ENCODE assay signal across 1 cellular context in the genomic region with DNA sequence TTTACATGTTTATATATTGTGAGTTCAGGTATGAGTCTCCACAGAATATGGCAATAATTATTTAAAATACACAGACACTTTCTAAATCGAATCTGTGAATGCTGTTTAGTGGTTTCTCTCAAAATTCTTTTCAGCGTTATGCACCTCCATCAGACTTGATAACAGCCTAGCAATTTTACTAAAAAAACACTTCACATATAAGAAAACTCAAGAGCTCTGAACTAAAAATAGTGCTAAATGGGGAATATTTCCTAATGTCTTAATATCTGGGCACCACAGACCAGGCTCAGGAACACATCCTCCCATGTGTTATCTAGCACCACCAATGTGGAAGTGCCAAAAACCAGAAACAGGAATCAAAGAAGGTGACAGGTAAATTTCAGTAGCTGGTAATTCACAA.
TF ChIP-seq lines count a peak whose summit lies in the region.

No MANE protein-coding gene starts in this region.

TF ChIP-seq in GM23338, 12 proteins besides CTCF, POLR2A, EP300 and RAD21 (continued from another document):
- TF ChIP-seq, protein P1, sequence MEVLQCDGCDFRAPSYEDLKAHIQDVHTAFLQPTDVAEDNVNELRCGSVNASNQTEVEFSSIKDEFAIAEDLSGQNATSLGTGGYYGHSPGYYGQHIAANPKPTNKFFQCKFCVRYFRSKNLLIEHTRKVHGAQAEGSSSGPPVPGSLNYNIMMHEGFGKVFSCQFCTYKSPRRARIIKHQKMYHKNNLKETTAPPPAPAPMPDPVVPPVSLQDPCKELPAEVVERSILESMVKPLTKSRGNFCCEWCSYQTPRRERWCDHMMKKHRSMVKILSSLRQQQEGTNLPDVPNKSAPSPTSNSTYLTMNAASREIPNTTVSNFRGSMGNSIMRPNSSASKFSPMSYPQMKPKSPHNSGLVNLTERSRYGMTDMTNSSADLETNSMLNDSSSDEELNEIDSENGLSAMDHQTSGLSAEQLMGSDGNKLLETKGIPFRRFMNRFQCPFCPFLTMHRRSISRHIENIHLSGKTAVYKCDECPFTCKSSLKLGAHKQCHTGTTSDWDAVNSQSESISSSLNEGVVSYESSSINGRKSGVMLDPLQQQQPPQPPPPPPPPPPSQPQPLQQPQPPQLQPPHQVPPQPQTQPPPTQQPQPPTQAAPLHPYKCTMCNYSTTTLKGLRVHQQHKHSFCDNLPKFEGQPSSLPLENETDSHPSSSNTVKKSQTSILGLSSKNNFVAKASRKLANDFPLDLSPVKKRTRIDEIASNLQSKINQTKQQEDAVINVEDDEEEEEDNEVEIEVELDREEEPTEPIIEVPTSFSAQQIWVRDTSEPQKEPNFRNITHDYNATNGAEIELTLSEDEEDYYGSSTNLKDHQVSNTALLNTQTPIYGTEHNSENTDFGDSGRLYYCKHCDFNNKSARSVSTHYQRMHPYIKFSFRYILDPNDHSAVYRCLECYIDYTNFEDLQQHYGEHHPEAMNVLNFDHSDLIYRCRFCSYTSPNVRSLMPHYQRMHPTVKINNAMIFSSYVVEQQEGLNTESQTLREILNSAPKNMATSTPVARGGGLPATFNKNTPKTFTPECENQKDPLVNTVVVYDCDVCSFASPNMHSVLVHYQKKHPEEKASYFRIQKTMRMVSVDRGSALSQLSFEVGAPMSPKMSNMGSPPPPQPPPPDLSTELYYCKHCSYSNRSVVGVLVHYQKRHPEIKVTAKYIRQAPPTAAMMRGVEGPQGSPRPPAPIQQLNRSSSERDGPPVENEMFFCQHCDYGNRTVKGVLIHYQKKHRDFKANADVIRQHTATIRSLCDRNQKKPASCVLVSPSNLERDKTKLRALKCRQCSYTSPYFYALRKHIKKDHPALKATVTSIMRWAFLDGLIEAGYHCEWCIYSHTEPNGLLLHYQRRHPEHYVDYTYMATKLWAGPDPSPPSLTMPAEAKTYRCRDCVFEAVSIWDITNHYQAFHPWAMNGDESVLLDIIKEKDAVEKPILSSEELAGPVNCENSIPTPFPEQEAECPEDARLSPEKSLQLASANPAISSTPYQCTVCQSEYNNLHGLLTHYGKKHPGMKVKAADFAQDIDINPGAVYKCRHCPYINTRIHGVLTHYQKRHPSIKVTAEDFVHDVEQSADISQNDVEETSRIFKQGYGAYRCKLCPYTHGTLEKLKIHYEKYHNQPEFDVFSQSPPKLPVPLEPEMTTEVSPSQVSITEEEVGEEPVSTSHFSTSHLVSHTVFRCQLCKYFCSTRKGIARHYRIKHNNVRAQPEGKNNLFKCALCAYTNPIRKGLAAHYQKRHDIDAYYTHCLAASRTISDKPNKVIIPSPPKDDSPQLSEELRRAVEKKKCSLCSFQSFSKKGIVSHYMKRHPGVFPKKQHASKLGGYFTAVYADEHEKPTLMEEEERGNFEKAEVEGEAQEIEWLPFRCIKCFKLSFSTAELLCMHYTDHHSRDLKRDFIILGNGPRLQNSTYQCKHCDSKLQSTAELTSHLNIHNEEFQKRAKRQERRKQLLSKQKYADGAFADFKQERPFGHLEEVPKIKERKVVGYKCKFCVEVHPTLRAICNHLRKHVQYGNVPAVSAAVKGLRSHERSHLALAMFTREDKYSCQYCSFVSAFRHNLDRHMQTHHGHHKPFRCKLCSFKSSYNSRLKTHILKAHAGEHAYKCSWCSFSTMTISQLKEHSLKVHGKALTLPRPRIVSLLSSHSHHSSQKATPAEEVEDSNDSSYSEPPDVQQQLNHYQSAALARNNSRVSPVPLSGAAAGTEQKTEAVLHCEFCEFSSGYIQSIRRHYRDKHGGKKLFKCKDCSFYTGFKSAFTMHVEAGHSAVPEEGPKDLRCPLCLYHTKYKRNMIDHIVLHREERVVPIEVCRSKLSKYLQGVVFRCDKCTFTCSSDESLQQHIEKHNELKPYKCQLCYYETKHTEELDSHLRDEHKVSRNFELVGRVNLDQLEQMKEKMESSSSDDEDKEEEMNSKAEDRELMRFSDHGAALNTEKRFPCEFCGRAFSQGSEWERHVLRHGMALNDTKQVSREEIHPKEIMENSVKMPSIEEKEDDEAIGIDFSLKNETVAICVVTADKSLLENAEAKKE (CRISPR knock-in tag; IDR thresholded peaks at IDR 0.05), result no peak
- TF ChIP-seq, protein P2, sequence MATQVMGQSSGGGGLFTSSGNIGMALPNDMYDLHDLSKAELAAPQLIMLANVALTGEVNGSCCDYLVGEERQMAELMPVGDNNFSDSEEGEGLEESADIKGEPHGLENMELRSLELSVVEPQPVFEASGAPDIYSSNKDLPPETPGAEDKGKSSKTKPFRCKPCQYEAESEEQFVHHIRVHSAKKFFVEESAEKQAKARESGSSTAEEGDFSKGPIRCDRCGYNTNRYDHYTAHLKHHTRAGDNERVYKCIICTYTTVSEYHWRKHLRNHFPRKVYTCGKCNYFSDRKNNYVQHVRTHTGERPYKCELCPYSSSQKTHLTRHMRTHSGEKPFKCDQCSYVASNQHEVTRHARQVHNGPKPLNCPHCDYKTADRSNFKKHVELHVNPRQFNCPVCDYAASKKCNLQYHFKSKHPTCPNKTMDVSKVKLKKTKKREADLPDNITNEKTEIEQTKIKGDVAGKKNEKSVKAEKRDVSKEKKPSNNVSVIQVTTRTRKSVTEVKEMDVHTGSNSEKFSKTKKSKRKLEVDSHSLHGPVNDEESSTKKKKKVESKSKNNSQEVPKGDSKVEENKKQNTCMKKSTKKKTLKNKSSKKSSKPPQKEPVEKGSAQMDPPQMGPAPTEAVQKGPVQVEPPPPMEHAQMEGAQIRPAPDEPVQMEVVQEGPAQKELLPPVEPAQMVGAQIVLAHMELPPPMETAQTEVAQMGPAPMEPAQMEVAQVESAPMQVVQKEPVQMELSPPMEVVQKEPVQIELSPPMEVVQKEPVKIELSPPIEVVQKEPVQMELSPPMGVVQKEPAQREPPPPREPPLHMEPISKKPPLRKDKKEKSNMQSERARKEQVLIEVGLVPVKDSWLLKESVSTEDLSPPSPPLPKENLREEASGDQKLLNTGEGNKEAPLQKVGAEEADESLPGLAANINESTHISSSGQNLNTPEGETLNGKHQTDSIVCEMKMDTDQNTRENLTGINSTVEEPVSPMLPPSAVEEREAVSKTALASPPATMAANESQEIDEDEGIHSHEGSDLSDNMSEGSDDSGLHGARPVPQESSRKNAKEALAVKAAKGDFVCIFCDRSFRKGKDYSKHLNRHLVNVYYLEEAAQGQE (IDR thresholded peaks at IDR 0.05; ENCODE audit: unreplicated experiment), result no peak
- TF ChIP-seq STAT1 (IDR thresholded peaks at IDR 0.05; ENCODE audit: unreplicated experiment) (no peak), NANOG (IDR thresholded peaks at IDR 0.05; ENCODE audit: borderline replicate concordance) (no peak), EZH2 (IDR thresholded peaks at IDR 0.05; ENCODE audit: low read depth, unreplicated experiment) (no peak)
- TF ChIP-seq, protein P3, sequence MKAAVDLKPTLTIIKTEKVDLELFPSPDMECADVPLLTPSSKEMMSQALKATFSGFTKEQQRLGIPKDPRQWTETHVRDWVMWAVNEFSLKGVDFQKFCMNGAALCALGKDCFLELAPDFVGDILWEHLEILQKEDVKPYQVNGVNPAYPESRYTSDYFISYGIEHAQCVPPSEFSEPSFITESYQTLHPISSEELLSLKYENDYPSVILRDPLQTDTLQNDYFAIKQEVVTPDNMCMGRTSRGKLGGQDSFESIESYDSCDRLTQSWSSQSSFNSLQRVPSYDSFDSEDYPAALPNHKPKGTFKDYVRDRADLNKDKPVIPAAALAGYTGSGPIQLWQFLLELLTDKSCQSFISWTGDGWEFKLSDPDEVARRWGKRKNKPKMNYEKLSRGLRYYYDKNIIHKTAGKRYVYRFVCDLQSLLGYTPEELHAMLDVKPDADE (IDR thresholded peaks at IDR 0.05), result no peak
TF ChIP-seq in GM23338: peak in this region for 0.
